Comparison of ENCODE assay signal across 11 cellular contexts in genomic region chr22:18987765-18988164, GRCh38. TPM values are rescaled to one million over a fixed set of nuclear protein-coding genes. Genes with fewer than 3 reads are reported as not detected.
A peak's percentile ranks its signal among the peaks of the same experiment; 100 is the strongest.
DNase-seq lines count a peak whose midpoint lies in the region; ATAC-seq and TF ChIP-seq lines count a peak whose summit lies in the region.
"Had no signal": no experiment of that assay in that cellular context is flagged by ENCODE, and none has a peak within 500 bp of the region (broad histone marks: within the 10 kb centered on the region; RNA-seq: fewer than 3 reads in every experiment).

No MANE protein-coding gene starts in this region.

- H3K27me3 ChIP-seq in HAP-1 (ENCODE audit: low read depth): no peaks in the 10 kb centered on the region
- H3K27me3 ChIP-seq: tibial nerve had no signal

- CTCF ChIA-PET in Calu3 (lab: Charles Lee): no interaction called here

- no peak overlapping the region for H3K4me3 ChIP-seq in HAP-1
- H3K4me3 ChIP-seq in mucosa of descending colon: no peak overlapping the region
- H3K4me3 ChIP-seq: tibial nerve had no signal

- H3K27ac Mint-ChIP-seq in Calu3 (ENCODE audit: unreplicated experiment) (no peak overlapping the region), chondrocyte (ENCODE audit: unreplicated experiment) (no peak overlapping the region)
- H3K27ac Mint-ChIP-seq: brain had no signal

- intact Hi-C loops in Calu3 (cut with micrococcal nuclease; ENCODE audit: unreplicated experiment) (no loop called here), mucosa of descending colon (cut with DNase I, micrococcal nuclease) (no loop called here)

- in situ Hi-C loops in HAP-1 (cut with MboI; ENCODE audit: low sequenced_read_pairs): no loop called here

- ATAC-seq in mucosa of descending colon (peak; percentile 55), GM21360 (IDR thresholded peaks at IDR 0.05; ENCODE audit: unreplicated experiment) (no peak), esophagus mucosa (no peak)

- no TSS peak for BruUV-seq in Calu3 (replicated peaks; lab: Mats Ljungman, UMichigan)

- peak; percentile 21 for TF ChIP-seq CTCF in Calu3 (IDR thresholded peaks at IDR 0.05; ENCODE audit: unreplicated experiment)
- TF ChIP-seq CTCF in chondrocyte (IDR thresholded peaks at IDR 0.05): peak; percentile 53
- no peak for TF ChIP-seq CTCF in mucosa of descending colon (IDR thresholded peaks at IDR 0.05)

- H3K27me3 Mint-ChIP-seq in Calu3 (ENCODE audit: unreplicated experiment) (peaks cover 4% of the 10 kb centered on the region), chondrocyte (ENCODE audit: low read depth) (peaks cover 9% of the 10 kb centered on the region)

- H3K4me1 ChIP-seq in HAP-1 (no peaks in the 10 kb centered on the region), mucosa of descending colon (ENCODE audit: low read depth) (no peaks in the 10 kb centered on the region)
- H3K4me1 ChIP-seq: tibial nerve had no signal

- H3K36me3 ChIP-seq in HAP-1 (replicated peaks) (no peaks in the 10 kb centered on the region), mucosa of descending colon (ENCODE audit: low read depth) (no peaks in the 10 kb centered on the region)
- H3K36me3 ChIP-seq: tibial nerve had no signal

- H3K9me3 Mint-ChIP-seq in Calu3 (ENCODE audit: low read depth, unreplicated experiment): no peaks in the 10 kb centered on the region
- no peaks in the 10 kb centered on the region for H3K9me3 Mint-ChIP-seq in chondrocyte (ENCODE audit: low read depth)
- H3K9me3 Mint-ChIP-seq: brain had no signal

- H3K9me3 ChIP-seq in HAP-1 (no peaks in the 10 kb centered on the region), mucosa of descending colon (no peaks in the 10 kb centered on the region)
- H3K9me3 ChIP-seq: tibial nerve had no signal

- peak; percentile 66 for DNase-seq in Calu3
- DNase-seq in HAP-1 (ENCODE audit: low spot score in 2 of 2): peak; percentile 11 to 68
- no peak for DNase-seq in chondrocyte (ENCODE audit: low spot score)
- peak in 1 of 3 donors; percentile 34 for DNase-seq in mucosa of descending colon
- no peak for DNase-seq in SKM-1 treated with dmso at 0.1 percent for 144 hours (lab: John Stamatoyannopoulos, UW; ENCODE audit: unreplicated experiment)
- no peak for DNase-seq in cerebellar nuclear complex (lab: John Stamatoyannopoulos, UW)
- DNase-seq: NCI-H187 treated with DMSO at 0.1 percent for 48 hours had no signal

- H3K4me3 Mint-ChIP-seq in Calu3 (ENCODE audit: low read depth, unreplicated experiment): no peak overlapping the region
- no peak overlapping the region for H3K4me3 Mint-ChIP-seq in chondrocyte (ENCODE audit: unreplicated experiment)
- H3K4me3 Mint-ChIP-seq: brain had no signal

- H3K4me1 Mint-ChIP-seq in Calu3 (ENCODE audit: low read depth, unreplicated experiment) (no peaks in the 10 kb centered on the region), chondrocyte (ENCODE audit: low read depth) (no peaks in the 10 kb centered on the region)
- H3K4me1 Mint-ChIP-seq: brain had no signal

- H3K36me3 Mint-ChIP-seq in Calu3 (ENCODE audit: insufficient read depth, unreplicated experiment): no peaks in the 10 kb centered on the region
- H3K36me3 Mint-ChIP-seq in chondrocyte (ENCODE audit: low read depth): no peaks in the 10 kb centered on the region

RNA-seq across cellular contexts. Expression of gene PRODH, which starts 51.7 kb away (rescaled TPM):
- total RNA-seq in Calu3 (2022) (1.5 and 2.7 TPM in 2 replicates), chondrocyte (3.5 to 5.9 TPM (median 5.6 TPM) in 3 replicates), mucosa of descending colon (1 to 10 TPM; 4.9 to 7.5 (median 5.3) TPM), esophagus mucosa (4.5 TPM)

Comparison
In these comparisons a context has a peak if more than half of its experiments do, and no peak if none do; other contexts are left out.
1. DNase-seq: peak in Calu3 (single experiment) and HAP-1 (2 of 2); none in chondrocyte (single experiment), SKM-1 treated with dmso at 0.1 percent for 144 hours (single experiment) and cerebellar nuclear complex (0 of 2).